22 cellular contexts compared by ENCODE assay signal in the genomic region with DNA sequence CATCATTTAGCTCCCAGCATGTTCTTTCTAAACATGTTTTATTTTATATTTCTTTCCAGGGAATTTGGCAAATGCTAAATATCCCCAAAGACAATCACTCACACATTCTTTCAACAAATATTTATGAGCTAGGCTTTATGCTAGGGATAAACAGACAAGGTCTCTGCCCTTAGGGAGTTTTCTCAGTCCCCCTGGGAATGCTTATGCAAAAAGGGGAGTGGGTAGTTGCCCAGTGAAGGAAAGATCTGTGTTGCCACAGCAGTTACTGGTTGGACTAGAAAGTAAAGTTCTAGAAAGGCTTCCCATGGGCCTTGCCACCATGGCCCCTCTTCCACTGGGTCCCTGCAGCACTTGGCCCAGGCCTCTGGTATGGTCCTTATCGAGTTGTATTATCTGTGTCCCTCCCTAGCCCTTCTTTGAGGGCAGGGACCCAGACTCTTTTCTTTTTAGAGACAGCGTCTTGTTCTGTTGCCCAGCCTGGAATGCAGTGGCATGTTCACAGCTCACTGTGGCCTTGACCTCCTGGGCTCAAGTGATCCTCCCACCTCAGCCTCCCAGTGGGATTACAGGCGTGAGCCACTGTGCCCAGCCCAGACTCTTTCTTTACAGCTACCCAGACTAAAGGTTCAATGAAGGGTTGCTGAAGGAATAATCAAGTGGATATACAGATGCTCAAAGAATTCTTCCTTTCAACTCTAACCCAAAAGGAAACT.
"Had no signal": no experiment of that assay in that cellular context is flagged by ENCODE, and none has a peak within 500 bp of the region (broad histone marks: within the 10 kb centered on the region; RNA-seq: fewer than 3 reads in every experiment).

No MANE protein-coding gene starts in this region.

- H3K36me3 ChIP-seq: left lung, thoracic aorta, WERI-Rb-1 had no signal

- H3K4me3 Mint-ChIP-seq: activated T-cell treated with anti-CD3 and anti-CD28 coated beads, Interleukin-2, amount 50 U/mL, for 24 hours; activated T-helper 17 cell treated with anti-CD3 and anti-CD28 coated beads, Interleukin-2, amount 50 U/mL, for 72 hours; effector memory CD8-positive, alpha-beta T cell; immature natural killer cell; stimulated activated memory B cell treated with anti-CD40 and anti-IgM and Interleukin-4, amounts not matched to agents 10 μg/mL and 1 μg/mL and 100 μg/mL, for 72 hours had no signal

- H3K27ac ChIP-seq: hepatocyte, left lung, sigmoid colon, thoracic aorta, upper lobe of right lung, WERI-Rb-1 had no signal

- H3K27ac Mint-ChIP-seq: activated T-cell treated with anti-CD3 and anti-CD28 coated beads, Interleukin-2, amount 50 U/mL, for 24 hours; activated T-helper 17 cell treated with anti-CD3 and anti-CD28 coated beads, Interleukin-2, amount 50 U/mL, for 72 hours; effector memory CD8-positive, alpha-beta T cell; immature natural killer cell; stimulated activated memory B cell treated with anti-CD40 and anti-IgM and Interleukin-4, amounts not matched to agents 10 μg/mL and 1 μg/mL and 100 μg/mL, for 72 hours had no signal

- H3K4me1 Mint-ChIP-seq: activated T-helper 17 cell treated with anti-CD3 and anti-CD28 coated beads, Interleukin-2, amount 50 U/mL, for 72 hours had no signal

- H3K4me3 ChIP-seq: hepatocyte, left lung, sigmoid colon, smooth muscle cell, thoracic aorta, upper lobe of right lung had no signal

- H3K9me3 ChIP-seq: sigmoid colon, thoracic aorta, upper lobe of right lung had no signal

- H3K4me1 ChIP-seq: upper lobe of right lung had no signal

- H3K27me3 Mint-ChIP-seq: activated T-cell treated with anti-CD3 and anti-CD28 coated beads, Interleukin-2, amount 50 U/mL, for 24 hours; activated T-helper 17 cell treated with anti-CD3 and anti-CD28 coated beads, Interleukin-2, amount 50 U/mL, for 72 hours; effector memory CD8-positive, alpha-beta T cell; stimulated activated memory B cell treated with anti-CD40 and anti-IgM and Interleukin-4, amounts not matched to agents 10 μg/mL and 1 μg/mL and 100 μg/mL, for 72 hours had no signal

- ATAC-seq: activated naive CD4-positive, alpha-beta T cell treated with anti-CD3 and anti-CD28 coated beads, Interleukin-2, amount 50 U/mL, for 72 hours; activated T-helper 17 cell treated with anti-CD3 and anti-CD28 coated beads, Interleukin-2, amount 50 U/mL, for 72 hours; effector memory CD8-positive, alpha-beta T cell; esophagus mucosa; left lung; stimulated activated memory B cell treated with anti-CD40 and anti-IgM and Interleukin-4, amounts not matched to agents 10 μg/mL and 1 μg/mL and 100 μg/mL, for 72 hours; upper lobe of right lung had no signal

- H3K27me3 ChIP-seq: hepatocyte, left lung, sigmoid colon, upper lobe of right lung had no signal

- DNase-seq: activated CD4-positive, alpha-beta T cell treated with anti-CD3 and anti-CD28 coated beads for 1 hour; activated CD8-positive, alpha-beta memory T cell treated with anti-CD3 and anti-CD28 coated beads for 24 hours; activated CD8-positive, alpha-beta memory T cell treated with anti-CD3 and anti-CD28 coated beads, Interleukin-2, amount 50 U/mL, for 4 hours; activated T-cell treated with anti-CD3 and anti-CD28 coated beads, Interleukin-2, amount 50 U/mL, for 24 hours; central memory CD4-positive, alpha-beta T cell; effector memory CD8-positive, alpha-beta T cell; glutamatergic neuron; immature natural killer cell; left lung; nucleus accumbens; sigmoid colon; stimulated activated CD4-positive, alpha-beta T cell treated with anti-CD3 and anti-CD28 coated beads, Interleukin-15, amount 100 ng/mL, for 24 hours; T-helper 1 cell; upper lobe of right lung; WERI-Rb-1 had no signal

- H3K9me3 Mint-ChIP-seq: immature natural killer cell had no signal
